In genomic region chr20:41702647-41703046, GRCh38 we compare ENCODE assay signal across 26 cellular contexts.
DNase-seq lines count a peak whose midpoint lies in the region; ATAC-seq, FAIRE-seq and TF ChIP-seq lines count a peak whose summit lies in the region.
"Had no signal": no experiment of that assay in that cellular context is flagged by ENCODE, and none has a peak within 500 bp of the region (broad histone marks: within the 10 kb centered on the region; RNA-seq: fewer than 3 reads in every experiment).

No MANE protein-coding gene starts in this region.

- no peaks in the 10 kb centered on the region for H3K4me1 ChIP-seq in GM12878 (ENCODE audit: control insufficient read depth, insufficient read depth, low read length)
- no peaks in the 10 kb centered on the region for H3K4me1 ChIP-seq in endodermal cell (ENCODE audit: control insufficient read depth, insufficient read depth, low read length)
- H3K4me1 ChIP-seq: A549, BE2C, BLaER1 had no signal

- no peaks in the 10 kb centered on the region for H3K36me3 ChIP-seq in GM12878 (ENCODE audit: control insufficient read depth in 2 of 2, insufficient read depth in 2 of 2, low read length in 1 of 2)
- no peaks in the 10 kb centered on the region for H3K36me3 ChIP-seq in endodermal cell (ENCODE audit: control insufficient read depth, insufficient read depth, low read length)
- H3K36me3 ChIP-seq: BE2C, BLaER1 had no signal

- peak; percentile 35 for DNase-seq in NCI-H82 (lab: John Stamatoyannopoulos, UW)
- no peak for DNase-seq in NCI-H82 treated with DMSO at 0.1 percent for 48 hours (lab: John Stamatoyannopoulos, UW; ENCODE audit: unreplicated experiment)
- DNase-seq in GM12878 (ENCODE audit: low read depth, low spot score) = no peak
- no peak for DNase-seq in endodermal cell
- no peak for DNase-seq in activated CD4-positive, alpha-beta T cell treated with anti-CD3 and anti-CD28 coated beads, Interleukin-2, amount 50 U/mL, for 48 hours
- DNase-seq in glomerular visceral epithelial cell (ENCODE audit: extremely low spot score) = no peak
- DNase-seq: ACHN; BE2C; C1 segment of cervical spinal cord; CD4-positive, alpha-beta memory T cell; CD4-positive, CD25-positive, alpha-beta regulatory T cell; CD8-positive, alpha-beta memory T cell; COR-L47; DMS 273 treated with DMSO at 0.1 percent for 48 hours; DMS153; DMS53; DMS79; DND-41; GDM1 had no signal

- TF ChIP-seq EP300 in GM12878 (IDR thresholded peaks at IDR 0.05; ENCODE audit: borderline replicate concordance in 1 of 2, control insufficient read depth in 1 of 2, low read depth in 2 of 2, low read length in 2 of 2) = no peak

- H3K27me3 Mint-ChIP-seq in endodermal cell (ENCODE audit: insufficient read depth) = no peaks in the 10 kb centered on the region

- H3K27me3 ChIP-seq in GM12878 (replicated peaks in 1 of 2; ENCODE audit: control insufficient read depth in 2 of 2, insufficient read depth in 2 of 2, low read length in 1 of 2) (no peaks in the 10 kb centered on the region), endodermal cell (ENCODE audit: control insufficient read depth, insufficient read depth, low read length, poor library complexity, severe bottlenecking) (no peaks in the 10 kb centered on the region)
- H3K27me3 ChIP-seq: BE2C, BLaER1 had no signal

- no peaks in the 10 kb centered on the region for H3K79me2 ChIP-seq in GM12878 (ENCODE audit: control insufficient read depth, insufficient read depth, low read length)

- POLR2A ChIA-PET in GM12878 (lab: Charles Lee) = no interaction called here

- no peak for TF ChIP-seq RAD21 in GM12878 (IDR thresholded peaks at IDR 0.05; ENCODE audit: insufficient read depth, low read depth, low read length)

- no peak overlapping the region for H3K27ac ChIP-seq in GM12878 (ENCODE audit: control insufficient read depth, insufficient read depth)
- no peak overlapping the region for H3K27ac ChIP-seq in endodermal cell (ENCODE audit: low read depth, low read length)
- H3K27ac ChIP-seq: 22Rv1, A549, BLaER1 had no signal

- SMC1A ChIA-PET in GM12878 (lab: Charles Lee; ENCODE audit: uncharacterized antibody, unreplicated experiment) = no interaction called here

- 3% methylated on average over 2 of the region's 2 CpGs for WGBS in GM12878 (ENCODE audit: insufficient coverage, insufficient replicate concordance, low lambda C conversion rate, missing lambda C conversion rate)
- 95 to 100% methylated on average over 1 of the region's 2 CpGs for WGBS in endodermal cell (ENCODE audit: insufficient coverage in 1 of 2, insufficient read length in 1 of 2), 2 experiments

- no peak overlapping the region for H3K9ac ChIP-seq in GM12878 (ENCODE audit: control insufficient read depth, insufficient read depth, low read length)
- H3K9ac ChIP-seq in endodermal cell (ENCODE audit: extremely low read depth, low read length, poor library complexity, severe bottlenecking) = no peak overlapping the region
- H3K9ac ChIP-seq: BLaER1 had no signal

- H3K36me3 Mint-ChIP-seq in endodermal cell (ENCODE audit: low read depth) = no peaks in the 10 kb centered on the region
- H3K36me3 Mint-ChIP-seq: CD14-positive monocyte; CD4-positive, alpha-beta memory T cell; CD4-positive, CD25-positive, alpha-beta regulatory T cell; CD8-positive, alpha-beta memory T cell had no signal

- CTCF ChIA-PET in GM12878 (lab: Yijun Ruan, JAX) = interaction anchor here (0.6 to 1.2 kb wide), 2 partner anchors 10 to 1731 kb away, joined by 3 read pairs; no protein-coding TSS in a partner anchor

- no TSS peak for BruUV-seq in GM12878 (replicated peaks; lab: Mats Ljungman, UMichigan)

- no peaks in the 10 kb centered on the region for H3K9me3 ChIP-seq in GM12878 (replicated peaks; ENCODE audit: control insufficient read depth, insufficient read depth, low read length)
- H3K9me3 ChIP-seq in endodermal cell (ENCODE audit: control insufficient read depth, low read length) = no peaks in the 10 kb centered on the region
- H3K9me3 ChIP-seq: A549, BE2C, BLaER1 had no signal

- H3K4me2 ChIP-seq in GM12878 (ENCODE audit: control insufficient read depth, insufficient read depth) = no peak overlapping the region
- H3K4me2 ChIP-seq: A549, BLaER1 had no signal

- no peaks in the 10 kb centered on the region for H4K20me1 ChIP-seq in GM12878 (ENCODE audit: control insufficient read depth, insufficient read depth)
- H4K20me1 ChIP-seq: BLaER1 had no signal

- intact Hi-C loops in GM12878 (cut with micrococcal nuclease; ENCODE audit: unreplicated experiment) = no loop called here

- in situ Hi-C loops in GM12878 (cut with MboI) = no loop called here

- H3K9me3 Mint-ChIP-seq in endodermal cell = no peaks in the 10 kb centered on the region
- H3K9me3 Mint-ChIP-seq: CD4-positive, alpha-beta memory T cell; CD8-positive, alpha-beta memory T cell had no signal

- TF ChIP-seq CTCF in GM12878 (IDR thresholded peaks at IDR 0.05 in 2 of 3, conservative IDR thresholded peaks at IDR 0.05 in 1 of 3; ENCODE audit: control insufficient read depth in 2 of 3, extremely low read depth in 1 of 3, insufficient read depth in 1 of 3, low read depth in 3 of 3, low read length in 3 of 3) (no peak), endodermal cell (conservative IDR thresholded peaks at IDR 0.05) (no peak)

- FAIRE-seq in GM12878 (lab: Jason Lieb, UNC) = no peak
- FAIRE-seq: A549, GM12891, GM18507 had no signal

- RAD21 ChIA-PET in GM12878 (lab: Charles Lee; ENCODE audit: unreplicated experiment) = no interaction called here

- ATAC-seq in GM12878 (no peak), HG02884 (IDR thresholded peaks at IDR 0.05; ENCODE audit: unreplicated experiment) (no peak)
- ATAC-seq: A549 had no signal

- peaks cover 9% of the 10 kb centered on the region for H3K4me1 Mint-ChIP-seq in endodermal cell
- H3K4me1 Mint-ChIP-seq: CD14-positive monocyte had no signal

- no peak overlapping the region for H3K4me3 ChIP-seq in GM12878
- no peak overlapping the region for H3K4me3 ChIP-seq in endodermal cell (ENCODE audit: low read length)
- H3K4me3 ChIP-seq: A549, BLaER1 had no signal

- peak overlapping the region; percentile 33 for H3K27ac Mint-ChIP-seq in endodermal cell
- H3K27ac Mint-ChIP-seq: CD14-positive monocyte; CD4-positive, alpha-beta memory T cell; CD4-positive, CD25-positive, alpha-beta regulatory T cell; CD8-positive, alpha-beta memory T cell had no signal

- no peak overlapping the region for H2AFZ ChIP-seq in GM12878 (ENCODE audit: control insufficient read depth, low read depth, low read length)

- H3K4me3 Mint-ChIP-seq in endodermal cell = no peak overlapping the region
- H3K4me3 Mint-ChIP-seq: CD14-positive monocyte; CD4-positive, alpha-beta memory T cell; CD4-positive, CD25-positive, alpha-beta regulatory T cell; CD8-positive, alpha-beta memory T cell had no signal

- TF ChIP-seq POLR2A in GM12878 (IDR thresholded peaks at IDR 0.05; ENCODE audit: low read depth, low read length) = no peak

TF ChIP-seq in GM12878, 131 proteins besides CTCF, POLR2A, EP300 and RAD21:
- TF ChIP-seq YY1 (IDR thresholded peaks at IDR 0.05; ENCODE audit: low read depth, low read length) (0 out of 2 replicates have a peak, but pooled peaks have one; percentile 17), SMARCA5 (IDR thresholded peaks at IDR 0.05) (no peak)
